Comparison of ENCODE assay signal across 9 cellular contexts in the genomic region with DNA sequence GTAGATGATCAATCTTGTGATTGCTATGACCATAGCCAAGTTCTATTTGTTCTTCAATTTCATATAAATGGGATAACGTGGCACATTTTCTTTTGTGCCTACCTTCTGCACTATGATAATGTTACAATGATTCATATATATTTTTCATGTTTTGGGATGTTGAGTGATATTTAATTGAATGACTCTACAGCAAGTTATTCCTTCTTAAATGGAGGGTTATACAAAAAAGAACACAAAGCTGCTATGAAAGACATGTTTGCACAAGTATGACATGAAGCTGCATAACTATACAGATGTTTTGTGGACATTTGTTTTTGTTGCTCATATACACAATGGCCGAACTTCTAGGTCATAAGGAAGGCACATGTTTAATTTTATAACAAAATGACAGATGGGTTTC.
"Had no signal": no experiment of that assay in that cellular context is flagged by ENCODE, and none has a peak within 500 bp of the region (broad histone marks: within the 10 kb centered on the region; RNA-seq: fewer than 3 reads in every experiment).

No MANE protein-coding gene starts in this region.

- DNase-seq: H9, HCEC 1CT, KBM-7 had no signal

- H3K36me3 Mint-ChIP-seq: IgD-negative memory B cell had no signal

- H3K27me3 Mint-ChIP-seq: IgD-negative memory B cell had no signal

- H3K9me3 Mint-ChIP-seq: H9 had no signal

- H3K27ac Mint-ChIP-seq: GM23338, H9, IgD-negative memory B cell had no signal

- ATAC-seq: GM23338, HepG2 had no signal

- H3K27ac ChIP-seq: HL-60 had no signal

- H3K4me3 Mint-ChIP-seq: GM23338, H9, IgD-negative memory B cell had no signal

- H3K4me2 ChIP-seq: GM23338 had no signal

- H3K4me1 Mint-ChIP-seq: GM23338, H9 had no signal

- H2AFZ ChIP-seq: GM23338 had no signal

- H3K4me3 ChIP-seq: GM23338 had no signal

- FAIRE-seq: H1, H54, HepG2 had no signal
